In genomic region chr15:88630141-88630721, GRCh38 we compare ENCODE assay signal across 9 cellular contexts. TPM values are rescaled to one million over a fixed set of nuclear protein-coding genes. Genes with fewer than 3 reads are reported as not detected.
DNase-seq lines count a peak whose midpoint lies in the region; ATAC-seq, FAIRE-seq and TF ChIP-seq lines count a peak whose summit lies in the region.
"Had no signal": no experiment of that assay in that cellular context is flagged by ENCODE, and none has a peak within 500 bp of the region (broad histone marks: within the 10 kb centered on the region; RNA-seq: fewer than 3 reads in every experiment).

No MANE protein-coding gene starts in this region.

- no peaks in the 10 kb centered on the region for H3K27me3 ChIP-seq in DOHH2 (ENCODE audit: control insufficient read depth, low read length)
- no peaks in the 10 kb centered on the region for H3K27me3 ChIP-seq in PC-9 (ENCODE audit: insufficient read depth, low read depth)
- no peaks in the 10 kb centered on the region for H3K27me3 ChIP-seq in endothelial cell of umbilical vein (ENCODE audit: control insufficient read depth in 2 of 2, insufficient read depth in 2 of 2, low read length in 2 of 2)
- H3K27me3 ChIP-seq in prostate gland (replicated peaks; ENCODE audit: insufficient read depth), result no peaks in the 10 kb centered on the region

- no peaks in the 10 kb centered on the region for H3K9me3 ChIP-seq in DOHH2 (ENCODE audit: control insufficient read depth, insufficient read depth, low read length)
- no peaks in the 10 kb centered on the region for H3K9me3 ChIP-seq in PC-9 (ENCODE audit: insufficient read depth, low read depth)
- H3K9me3 ChIP-seq in endothelial cell of umbilical vein (replicated peaks; ENCODE audit: control insufficient read depth, insufficient read depth, low read length), result no peaks in the 10 kb centered on the region
- no peaks in the 10 kb centered on the region for H3K9me3 ChIP-seq in prostate gland

- TF ChIP-seq CTCF in DOHH2 (IDR thresholded peaks at IDR 0.05; ENCODE audit: low read depth, low read length, poor library complexity, severe bottlenecking) (no peak), PC-9 (conservative IDR thresholded peaks at IDR 0.05) (no peak), endothelial cell of umbilical vein (IDR thresholded peaks at IDR 0.05; ENCODE audit: extremely low read depth in 1 of 2, insufficient read depth in 1 of 2, low read depth in 1 of 2, low read length in 2 of 2) (no peak), prostate gland (IDR thresholded peaks at IDR 0.05) (no peak), GM13977 (IDR thresholded peaks at IDR 0.05; ENCODE audit: extremely low read depth, insufficient read depth, missing control alignments) (no peak)

- in situ Hi-C loops in GM13977 (cut with MboI; ENCODE audit: low pct_unique_long_range_greater_than_20kb, low sequenced_read_pairs, unreplicated experiment), result no loop called here

- no peak overlapping the region for H3K9ac ChIP-seq in endothelial cell of umbilical vein (replicated peaks; ENCODE audit: extremely low read depth, insufficient read depth, low read length)

- no peaks in the 10 kb centered on the region for H3K9me1 ChIP-seq in endothelial cell of umbilical vein (replicated peaks; ENCODE audit: control insufficient read depth, extremely low read depth, insufficient read depth, low read length)

- no peak for ATAC-seq in HG02970 (IDR thresholded peaks at IDR 0.05; ENCODE audit: low FRiP score, unreplicated experiment)

- WGBS in prostate gland, result 76% methylated on average over 9 of the region's 9 CpGs

- H3K27ac ChIP-seq in DOHH2 (ENCODE audit: low read depth, low read length) (peak overlapping the region; percentile 97; the same call in 1 of the 2 replicates), PC-9 (peak overlapping the region; percentile 16; the same call in 1 of the 2 replicates), endothelial cell of umbilical vein (ENCODE audit: insufficient read depth, low read depth, low read length) (peak overlapping the region; percentile 26), prostate gland (peak overlapping the region; percentile 59 to 78)

- peaks cover 83% of the 10 kb centered on the region for H3K79me2 ChIP-seq in DOHH2 (ENCODE audit: control insufficient read depth, low read length)
- peaks cover 27% of the 10 kb centered on the region for H3K79me2 ChIP-seq in PC-9 (ENCODE audit: low read depth)
- peaks cover 65% of the 10 kb centered on the region for H3K79me2 ChIP-seq in endothelial cell of umbilical vein (ENCODE audit: control insufficient read depth, insufficient read depth, low read length)

- TF ChIP-seq POLR2A in endothelial cell of umbilical vein (IDR thresholded peaks at IDR 0.05; ENCODE audit: low read depth, low read length) (peak; percentile 60), prostate gland (IDR thresholded peaks at IDR 0.05) (no peak)

- no peaks in the 10 kb centered on the region for H3K9me2 ChIP-seq in DOHH2 (replicated peaks; ENCODE audit: control insufficient read depth, low read length)
- no peaks in the 10 kb centered on the region for H3K9me2 ChIP-seq in PC-9 (ENCODE audit: insufficient read depth)

- H3K4me3 ChIP-seq in DOHH2 (ENCODE audit: low read length) (no peak overlapping the region), PC-9 (no peak overlapping the region), endothelial cell of umbilical vein (replicated peaks in 1 of 3; ENCODE audit: insufficient read depth in 1 of 3, low read depth in 1 of 3, low read length in 3 of 3) (no peak overlapping the region), prostate gland (no peak overlapping the region)

- H4K20me1 ChIP-seq in DOHH2 (ENCODE audit: control insufficient read depth, insufficient read depth, low read depth, low read length) (peaks cover 22% of the 10 kb centered on the region), PC-9 (ENCODE audit: insufficient read depth) (peaks cover 10% of the 10 kb centered on the region; the same call in 1 of the 2 replicates), endothelial cell of umbilical vein (replicated peaks; ENCODE audit: control insufficient read depth, extremely low read depth, insufficient read depth, low read length) (no peaks in the 10 kb centered on the region)

- dilution Hi-C loops in endothelial cell of umbilical vein (cut with MboI; ENCODE audit: extremely low pct_ligation_motif_present, low sequenced_read_pairs), result no loop called here

- no peak overlapping the region for H2AFZ ChIP-seq in PC-9
- no peak overlapping the region for H2AFZ ChIP-seq in endothelial cell of umbilical vein (ENCODE audit: low read depth, low read length)

- H3F3A ChIP-seq in DOHH2 (ENCODE audit: control insufficient read depth, insufficient read depth), result peaks cover 32% of the 10 kb centered on the region
- H3F3A ChIP-seq in PC-9 (ENCODE audit: insufficient read depth, low read depth), result peaks cover 4% of the 10 kb centered on the region

- intact Hi-C loops in PC-9 (cut with micrococcal nuclease; ENCODE audit: unreplicated experiment) (no loop called here), endothelial cell of umbilical vein (cut with micrococcal nuclease) (loop anchor here (1.0 to 2.0 kb wide), 3 partner anchors 8 to 19 kb away; partner anchors contain the start of gene AEN), prostate gland (cut with DNase I) (no loop called here)

- BruUV-seq in PC-9 (replicated peaks; lab: Mats Ljungman, UMichigan), result no TSS peak
- BruUV-seq in endothelial cell of umbilical vein (replicated peaks; lab: Mats Ljungman, UMichigan), result no TSS peak

- POLR2A ChIA-PET in PC-9 (lab: Charles Lee; ENCODE audit: unreplicated experiment) (no interaction called here), endothelial cell of umbilical vein (lab: Charles Lee) (interaction anchor here (0.8 kb wide), 1 partner anchor 9 kb away, joined by 4 read pairs; the partner anchor contains the start of gene ISG20)

- peak; percentile 83 for FAIRE-seq in endothelial cell of umbilical vein (lab: Jason Lieb, UNC)

- no peak overlapping the region for H3K4me2 ChIP-seq in DOHH2 (ENCODE audit: low read length)
- no peak overlapping the region for H3K4me2 ChIP-seq in PC-9
- H3K4me2 ChIP-seq in endothelial cell of umbilical vein (ENCODE audit: insufficient read depth, low read length), result no peak overlapping the region

- peaks cover 91% of the 10 kb centered on the region for H3K36me3 ChIP-seq in DOHH2 (ENCODE audit: control insufficient read depth, low read length)
- H3K36me3 ChIP-seq in PC-9 (ENCODE audit: low read depth), result peaks cover 12% of the 10 kb centered on the region
- peaks cover 12 to 32% of the 10 kb centered on the region in 2 experiments for H3K36me3 ChIP-seq in endothelial cell of umbilical vein (ENCODE audit: control insufficient read depth in 2 of 2, extremely low read depth in 1 of 2, insufficient read depth in 2 of 2, low read length in 2 of 2)
- H3K36me3 ChIP-seq in prostate gland, result peaks cover 0 to 9% of the 10 kb centered on the region in 2 donors

- DNase-seq in PC-9 (peak in 1 of 2 experiments; percentile 10), endothelial cell of umbilical vein (ENCODE audit: low read depth, low spot score) (peak; percentile 55), prostate gland (ENCODE audit: low spot score) (no peak), NCI-H1694 (lab: John Stamatoyannopoulos, UW) (no peak), GM13977 (ENCODE audit: low spot score) (no peak), NCI-H2171 (lab: John Stamatoyannopoulos, UW) (no peak)
- DNase-seq: activated T-cell treated with anti-CD3 and anti-CD28 coated beads, Interleukin-2, amount 50 U/mL, for 1 hour had no signal

- CTCF ChIA-PET in PC-9 (lab: Charles Lee) (no interaction called here), endothelial cell of umbilical vein (lab: Charles Lee) (no interaction called here)

- peaks cover 94% of the 10 kb centered on the region for H3K4me1 ChIP-seq in DOHH2 (ENCODE audit: control insufficient read depth, low read length)
- H3K4me1 ChIP-seq in PC-9 (replicated peaks; ENCODE audit: insufficient read depth), result no peaks in the 10 kb centered on the region; the same call in 1 of the 2 replicates
- H3K4me1 ChIP-seq in endothelial cell of umbilical vein (ENCODE audit: control insufficient read depth, extremely low read depth, insufficient read depth, low read length), result peaks cover 19% of the 10 kb centered on the region
- peaks cover 3% of the 10 kb centered on the region for H3K4me1 ChIP-seq in prostate gland (replicated peaks)

TF ChIP-seq in endothelial cell of umbilical vein, 7 proteins besides CTCF, POLR2A, EP300 and RAD21 (continues in another document):
- TF ChIP-seq GATA2 (IDR thresholded peaks at IDR 0.05; ENCODE audit: insufficient read depth, insufficient read length, low read depth, low read length) (no peak), EZH2 (IDR thresholded peaks at IDR 0.05; ENCODE audit: borderline replicate concordance, low read depth, low read length, severe bottlenecking) (no peak), MAX (IDR thresholded peaks at IDR 0.05; ENCODE audit: insufficient read depth, insufficient read length) (no peak), MYC (IDR thresholded peaks at IDR 0.05; ENCODE audit: low read depth, low read length) (no peak), JUN (IDR thresholded peaks at IDR 0.05; ENCODE audit: borderline replicate concordance, insufficient read depth, insufficient read length, low read depth) (no peak)

RNA-seq across cellular contexts. Expression of gene ISG20, which starts 8.6 kb away (rescaled TPM):
- total RNA-seq in PC-9 (2021) (2.5 and 5.2 TPM in 2 replicates), endothelial cell of umbilical vein (5.4 and 6.4 TPM in 2 replicates), prostate gland (10 to 100 TPM in 1 of 2 donors, 1 to 10 TPM in 1; 6.9 to 16.3 TPM)
- polyA plus RNA-seq in endothelial cell of umbilical vein, result 7.5 and 9.0 TPM in 2 replicates
- polyA plus RNA-seq in endothelial cell of umbilical vein (2011; cell fraction: cytosol; rRNA removed), result 5.5 and 6.0 TPM in 2 replicates
- polyA plus RNA-seq in endothelial cell of umbilical vein (2011; cell fraction: nucleus; rRNA removed), result 5.0 and 5.1 TPM in 2 replicates
- 8.6 and 9.9 TPM in 2 replicates for polyA plus RNA-seq in endothelial cell of umbilical vein (2012)
- polyA minus RNA-seq in endothelial cell of umbilical vein, result 4.7 and 6.4 TPM in 2 replicates
- polyA minus RNA-seq in endothelial cell of umbilical vein (2011; cell fraction: cytosol; rRNA and poly(A)+ RNA removed), result 2.7 TPM
- polyA minus RNA-seq in endothelial cell of umbilical vein (2011; cell fraction: nucleus; rRNA and poly(A)+ RNA removed), result 11.3 and 15.8 TPM in 2 replicates

RNA-seq across cellular contexts. Expression of gene AEN, which starts 9.1 kb away (rescaled TPM):
- total RNA-seq in PC-9 (2021) (6.7 and 7.8 TPM in 2 replicates), endothelial cell of umbilical vein (35.6 and 38.3 TPM in 2 replicates), prostate gland (10 to 100 TPM; 20.4 to 30.4 TPM)
- 31.6 and 34.2 TPM in 2 replicates for polyA plus RNA-seq in endothelial cell of umbilical vein
- 30.4 and 33.1 TPM in 2 replicates for polyA plus RNA-seq in endothelial cell of umbilical vein (2011; cell fraction: cytosol; rRNA removed)
- polyA plus RNA-seq in endothelial cell of umbilical vein (2011; cell fraction: nucleus; rRNA removed), result 71.6 and 79.4 TPM in 2 replicates
- 24.7 and 28.5 TPM in 2 replicates for polyA plus RNA-seq in endothelial cell of umbilical vein (2012)
- polyA minus RNA-seq in endothelial cell of umbilical vein, result 40.9 and 53.8 TPM in 2 replicates
- 33.0 TPM for polyA minus RNA-seq in endothelial cell of umbilical vein (2011; cell fraction: cytosol; rRNA and poly(A)+ RNA removed)
- polyA minus RNA-seq in endothelial cell of umbilical vein (2011; cell fraction: nucleus; rRNA and poly(A)+ RNA removed), result 51.5 and 84.7 TPM in 2 replicates

Comparison
In these comparisons a context has a peak if more than half of its experiments do, and no peak if none do; other contexts are left out.
1. H3K27ac ChIP-seq: peak in every context shown above with its lines; median percentile 97 in DOHH2; 68 in prostate gland; 26 in endothelial cell of umbilical vein; 16 in PC-9.